Comparison of ENCODE assay signal across 8 cellular contexts in the genomic region with DNA sequence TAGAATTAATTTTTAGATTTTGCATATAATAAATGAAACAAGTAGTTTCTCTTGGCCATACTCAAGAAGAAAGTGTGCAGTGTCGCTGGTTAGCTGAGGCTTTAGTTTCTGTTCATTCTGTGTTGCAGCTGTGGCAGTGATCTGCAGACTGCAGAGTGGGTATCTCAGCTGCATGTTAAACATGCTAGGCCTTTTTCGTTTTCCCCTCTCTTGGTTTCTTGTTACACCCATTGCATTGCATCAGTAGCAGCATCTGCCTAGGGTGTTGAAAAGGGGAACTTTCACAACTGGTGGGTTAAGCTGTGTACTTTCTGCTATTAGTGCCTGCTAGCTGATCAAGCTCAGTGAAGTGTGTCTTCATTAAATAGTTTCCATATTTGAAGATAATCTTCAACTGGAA. TPM values are rescaled to one million over a fixed set of nuclear protein-coding genes. Genes with fewer than 3 reads are reported as not detected.
DNase-seq lines count a peak whose midpoint lies in the region; ATAC-seq, FAIRE-seq and TF ChIP-seq lines count a peak whose summit lies in the region.

No MANE protein-coding gene starts in this region.

- H3K4me2 ChIP-seq in Karpas-422 (ENCODE audit: low read depth, low read length, poor library complexity, severe bottlenecking) (peak overlapping the region; percentile 97), H1 (ENCODE audit: insufficient read depth in 1 of 2, low read depth in 2 of 2, low read length in 2 of 2) (no peak overlapping the region)

- no peak overlapping the region for H4K91ac ChIP-seq in H1 (replicated peaks; ENCODE audit: insufficient read length, low read length)

- H3K4me3 ChIP-seq in Karpas-422 (ENCODE audit: low read length): peak overlapping the region; percentile 66
- H3K4me3 ChIP-seq in H1 (ENCODE audit: extremely low read depth in 1 of 4, insufficient read depth in 2 of 4, low read depth in 3 of 4, low read length in 4 of 4): no peak overlapping the region

- H3K27ac ChIP-seq in Karpas-422 (ENCODE audit: low read length) (peak overlapping the region; percentile 99), H1 (ENCODE audit: low read depth, low read length) (no peak overlapping the region), substantia nigra (ENCODE audit: low read depth, low read length, poor library complexity, severe bottlenecking) (peak overlapping the region; percentile 14)

- H4K8ac ChIP-seq in H1 (ENCODE audit: extremely low read depth, insufficient read depth, low read length): no peak overlapping the region

- FAIRE-seq in H1 (lab: Jason Lieb, UNC): no peak

- TF ChIP-seq POLR2A in H1 (IDR thresholded peaks at IDR 0.05; ENCODE audit: control extremely low read depth in 1 of 2, low read depth in 2 of 2, low read length in 2 of 2): no peak

- H3K56ac ChIP-seq in H1 (replicated peaks; ENCODE audit: insufficient read length, low read depth, low read length): no peak overlapping the region

- H2BK15ac ChIP-seq in H1 (ENCODE audit: low read length): no peak overlapping the region

- H3K23me2 ChIP-seq in H1 (ENCODE audit: low read depth, low read length): no peaks in the 10 kb centered on the region

- no peak overlapping the region for H2AFZ ChIP-seq in Karpas-422 (ENCODE audit: low read length)
- H2AFZ ChIP-seq in H1 (ENCODE audit: low read length): no peak overlapping the region

- no peaks in the 10 kb centered on the region for H3K9me2 ChIP-seq in Karpas-422 (replicated peaks; ENCODE audit: insufficient read depth, low read length)

- H3K9ac ChIP-seq in Karpas-422 (ENCODE audit: low read length): peak overlapping the region; percentile 77
- no peak overlapping the region for H3K9ac ChIP-seq in H1 (replicated peaks in 1 of 4; ENCODE audit: extremely low read depth in 1 of 4, low read depth in 3 of 4, low read length in 3 of 4)

- H4K5ac ChIP-seq in H1 (ENCODE audit: insufficient read length, low read depth, low read length): no peak overlapping the region

- H3K18ac ChIP-seq in H1 (ENCODE audit: extremely low read depth, low read length): no peak overlapping the region

- H3K4ac ChIP-seq in H1 (replicated peaks; ENCODE audit: insufficient read length, low read depth, low read length): no peak overlapping the region

- TF ChIP-seq CTCF in H1 (IDR thresholded peaks at IDR 0.05; ENCODE audit: control extremely low read depth in 1 of 3, insufficient read depth in 1 of 3, low read depth in 1 of 3, low read length in 3 of 3): no peak

- ATAC-seq in GM18502 (IDR thresholded peaks at IDR 0.05; ENCODE audit: poor library complexity, unreplicated experiment) (peak; percentile 99), GM21737 (IDR thresholded peaks at IDR 0.05; ENCODE audit: unreplicated experiment) (peak; percentile 97)

- TF ChIP-seq RAD21 in H1 (IDR thresholded peaks at IDR 0.05 in 1 of 2, conservative IDR thresholded peaks at IDR 0.05 in 1 of 2; ENCODE audit: low read depth in 2 of 2, low read length in 2 of 2): no peak

- H3K79me2 ChIP-seq in Karpas-422 (ENCODE audit: low read length) (peaks cover 72% of the 10 kb centered on the region), H1 (ENCODE audit: control insufficient read depth in 1 of 2, insufficient read depth in 2 of 2, low read length in 2 of 2) (peaks cover 2 to 91% of the 10 kb centered on the region in 2 experiments; a peak in 3 of 4 replicates)

- no peaks in the 10 kb centered on the region for H3K9me3 ChIP-seq in Karpas-422 (ENCODE audit: low read length)
- H3K9me3 ChIP-seq in H1 (ENCODE audit: insufficient read depth in 2 of 2, low read depth in 1 of 2, low read length in 1 of 2): no peaks in the 10 kb centered on the region

- H3K4me1 ChIP-seq in Karpas-422 (ENCODE audit: low read length) (peaks cover 84% of the 10 kb centered on the region), H1 (replicated peaks in 1 of 4; ENCODE audit: control insufficient read depth in 3 of 4, insufficient read depth in 4 of 4, low read length in 3 of 4) (peaks cover 3 to 19% (median 13%) of the 10 kb centered on the region in 4 experiments; a peak in 5 of 7 replicates)

- no peak overlapping the region for H3K14ac ChIP-seq in H1 (ENCODE audit: insufficient read length)

- DNase-seq in Karpas-422 (peak; percentile 97), H1 (ENCODE audit: low read depth in 1 of 2, low spot score in 2 of 2) (no peak), substantia nigra (lab: John Stamatoyannopoulos, UW) (peak in 6 of 49 donors; percentile 2 to 39 (median 18)), COLO829 (ENCODE audit: low spot score) (no peak)
- no peak for DNase-seq in activated effector memory CD4-positive, alpha-beta T cell treated with Interleukin-2 at 50 U/mL for 16 hours
- no peak for DNase-seq in activated CD8-positive, alpha-beta memory T cell treated with anti-CD3 and anti-CD28 coated beads, Interleukin-2, amount 50 U/mL, for 4 hours

- CTCF ChIA-PET in H1 (lab: Charles Lee; ENCODE audit: partially characterized antibody): interaction anchor here (0.8 to 2.5 kb wide), 11 partner anchors 9 to 221 kb away, joined by 3 to 15 read pairs (median 4); no protein-coding TSS in a partner anchor

- POLR2A ChIA-PET in H1 (lab: Charles Lee; ENCODE audit: partially characterized antibody): no interaction called here

- H3K79me1 ChIP-seq in H1 (ENCODE audit: low read depth, low read length): peaks cover 2% of the 10 kb centered on the region; the same call in 1 of the 2 replicates

- H3K23ac ChIP-seq in H1 (ENCODE audit: insufficient read length): no peak overlapping the region

- H2BK20ac ChIP-seq in H1 (ENCODE audit: low read length): no peak overlapping the region

- no peak overlapping the region; the same call in 1 of the 2 replicates for H2BK12ac ChIP-seq in H1 (ENCODE audit: low read depth, low read length)

- no peaks in the 10 kb centered on the region for H3K27me3 ChIP-seq in Karpas-422 (ENCODE audit: low read length)
- no peaks in the 10 kb centered on the region for H3K27me3 ChIP-seq in H1 (replicated peaks in 1 of 4; ENCODE audit: control insufficient read depth in 3 of 4, extremely low read depth in 1 of 4, insufficient read depth in 3 of 4, low read length in 3 of 4)

- H2BK120ac ChIP-seq in H1 (replicated peaks; ENCODE audit: low read depth, low read length): no peak overlapping the region

- WGBS in H1 (ENCODE audit: extremely low coverage in 1 of 2, insufficient coverage in 1 of 2, insufficient read length in 1 of 2, insufficient replicate concordance in 2 of 2, low coverage in 1 of 2, low lambda C conversion rate in 2 of 2, missing lambda C conversion rate in 1 of 2), 2 experiments: 69% methylated on average over 2 of the region's 2 CpGs; no CpG with 5 or more reads in 1 of the 2 experiments

- 0 out of 2 replicates have a peak, but pooled peaks cover 5% of the 10 kb centered on the region for H3K36me3 ChIP-seq in Karpas-422 (ENCODE audit: insufficient read depth, low read length)
- peaks cover 0 to 26% (median 4%) of the 10 kb centered on the region in 4 experiments; a peak in 7 of 8 replicates for H3K36me3 ChIP-seq in H1 (ENCODE audit: control insufficient read depth in 2 of 4, insufficient read depth in 4 of 4, low read length in 3 of 4)

- TF ChIP-seq EP300 in H1 (IDR thresholded peaks at IDR 0.05; ENCODE audit: borderline replicate concordance in 1 of 2, low read depth in 2 of 2, low read length in 2 of 2): no peak

- H4K20me1 ChIP-seq in Karpas-422 (ENCODE audit: insufficient read depth, low read depth, low read length) (no peaks in the 10 kb centered on the region), H1 (replicated peaks in 1 of 2; ENCODE audit: control insufficient read depth in 1 of 2, insufficient read depth in 2 of 2, low read length in 2 of 2) (peaks cover 0 to 12% of the 10 kb centered on the region in 2 experiments)

- H2BK5ac ChIP-seq in H1 (ENCODE audit: low read depth, low read length): peak overlapping the region; percentile 36; the same call in 1 of the 2 replicates

- H2AK5ac ChIP-seq in H1 (ENCODE audit: low read depth, low read length): no peak overlapping the region

TF ChIP-seq in H1, 55 proteins besides CTCF, POLR2A, EP300 and RAD21:
- TF ChIP-seq SP1 (IDR thresholded peaks at IDR 0.05; ENCODE audit: low read depth, low read length) (no peak), CEBPB (IDR thresholded peaks at IDR 0.05; ENCODE audit: low read depth, low read length) (0 out of 2 replicates have a peak, but pooled peaks have one; percentile 23)

RNA-seq across cellular contexts. Expression of gene ACSL3, which starts 51.3 kb away (rescaled TPM):
- total RNA-seq in Karpas-422 (2014; rRNA removed; shearing (Covaris generic); ENCODE audit: low replicate concordance): 88.0 and 98.5 TPM in 2 replicates
- 94.0 and 98.1 TPM in 2 replicates for total RNA-seq in H1 (2021; fragmentation: NEBNext Ultra II Directional; extraction: Animal tissue kit (Norgen Biotek cat#: 25700))
- polyA plus RNA-seq in H1 (2011; rRNA removed): 37.5 and 53.3 TPM in 2 replicates
- polyA plus RNA-seq in H1 (2011; cell fraction: cytosol; rRNA removed): 41.9 TPM
- 45.3 TPM for polyA plus RNA-seq in H1 (2011; cell fraction: nucleus; rRNA removed)
- 39.7 to 94.3 TPM (median 50.2 TPM) in 4 replicates for polyA plus RNA-seq in H1 (2012, experiment 1 of 2)
- 3.1 TPM for polyA plus RNA-seq in H1 (2012, experiment 2 of 2)
- polyA plus RNA-seq in H1 (2013, experiment 1 of 2): 108 TPM
- polyA plus RNA-seq in H1 (2013, experiment 2 of 2): 128 TPM
- 147 and 157 TPM in 2 replicates for polyA minus RNA-seq in H1 (2011; rRNA and poly(A)+ RNA removed)
- polyA minus RNA-seq in H1 (2011; cell fraction: cytosol; rRNA and poly(A)+ RNA removed): 63.3 TPM
- 110 TPM for polyA minus RNA-seq in H1 (2011; cell fraction: nucleus; rRNA and poly(A)+ RNA removed)
